Comparison of ENCODE assay signal across 1 cellular context in the genomic region with DNA sequence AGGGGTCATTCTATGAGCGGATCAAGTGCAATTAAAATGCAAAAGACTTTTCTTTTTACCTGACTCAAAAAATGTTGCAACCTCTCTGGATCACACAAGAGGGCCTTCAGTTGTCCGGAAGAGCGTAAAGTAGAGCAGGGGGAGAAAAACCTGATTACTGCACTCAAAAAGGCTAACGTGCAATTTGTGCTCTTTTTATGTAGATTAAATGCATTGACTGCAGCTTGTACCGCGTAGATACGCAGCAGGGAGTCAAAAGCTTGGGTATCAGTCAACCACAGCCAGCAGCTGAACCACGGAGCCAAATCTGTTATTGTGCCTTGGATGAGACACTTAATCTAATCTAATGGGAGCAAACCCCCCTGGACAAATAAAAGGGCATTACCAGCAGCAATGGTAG.
TF ChIP-seq lines count a peak whose summit lies in the region.

No MANE protein-coding gene starts in this region.

TF ChIP-seq in GM23338, 12 proteins besides CTCF, POLR2A, EP300 and RAD21 (continued from another document):
- TF ChIP-seq CREB1 (CRISPR knock-in tag; IDR thresholded peaks at IDR 0.05; ENCODE audit: low read depth), result no peak
